ENCODE assay signal across 17 cellular contexts in genomic region chr1:193181526-193181925, GRCh38. TPM values are rescaled to one million over a fixed set of nuclear protein-coding genes. Genes with fewer than 3 reads are reported as not detected.
A peak's percentile ranks its signal among the peaks of the same experiment; 100 is the strongest.
DNase-seq lines count a peak whose midpoint lies in the region; ATAC-seq and TF ChIP-seq lines count a peak whose summit lies in the region.
"Had no signal": no experiment of that assay in that cellular context is flagged by ENCODE, and none has a peak within 500 bp of the region (broad histone marks: within the 10 kb centered on the region; RNA-seq: fewer than 3 reads in every experiment).

No MANE protein-coding gene starts in this region.

- peaks cover 15% of the 10 kb centered on the region for H3K4me1 ChIP-seq in rectal smooth muscle tissue (ENCODE audit: control insufficient read depth, insufficient read depth, low read length)
- peaks cover 0 to 32% of the 10 kb centered on the region in 2 donors for H3K4me1 ChIP-seq in left lung
- peaks cover 30% of the 10 kb centered on the region for H3K4me1 ChIP-seq in HAP-1

- intact Hi-C loops in left lung (cut with DNase I) = no loop called here
- intact Hi-C loops in CD4-positive, alpha-beta T cell (cut with DNase I, micrococcal nuclease) = loop anchor here in 1 of 2 experiments (10.0 kb wide), 2 partner anchors 863 to 983 kb away; no protein-coding TSS in a partner anchor

- CTCF ChIA-PET in CD4-positive, alpha-beta T cell (lab: Charles Lee) = interaction anchor here (1.0 kb wide), 1 partner anchor 9 kb away, joined by 4 read pairs; no protein-coding TSS in a partner anchor

- H3K27ac ChIP-seq in rectal smooth muscle tissue (ENCODE audit: low read depth, low read length) = peak overlapping the region; percentile 28
- H3K27ac ChIP-seq in left lung = no peak overlapping the region
- H3K27ac ChIP-seq in CD4-positive, alpha-beta T cell (ENCODE audit: low read depth, low read length) = no peak overlapping the region
- H3K27ac ChIP-seq: PC-9, SJSA1, uterus had no signal

- H3K27me3 ChIP-seq in rectal smooth muscle tissue (ENCODE audit: control insufficient read depth, insufficient read depth, low read length) (no peaks in the 10 kb centered on the region), left lung (no peaks in the 10 kb centered on the region), HAP-1 (ENCODE audit: low read depth) (no peaks in the 10 kb centered on the region)
- H3K27me3 ChIP-seq in CD4-positive, alpha-beta T cell (ENCODE audit: control insufficient read depth, insufficient read depth, low read length) = no peaks in the 10 kb centered on the region
- H3K27me3 ChIP-seq: right atrium auricular region, SJSA1, uterus had no signal

- no peak for TF ChIP-seq CTCF in left lung (IDR thresholded peaks at IDR 0.05)
- no peak for TF ChIP-seq CTCF in CD4-positive, alpha-beta T cell (IDR thresholded peaks at IDR 0.05)

- no peak overlapping the region for H3K9ac ChIP-seq in rectal smooth muscle tissue (ENCODE audit: low read length)

- DNase-seq in Caki2 (ENCODE audit: low read depth) = peak; percentile 45
- DNase-seq in kidney glomerular epithelial cell (lab: John Stamatoyannopoulos, UW) = peak; percentile 18
- no peak for DNase-seq in left lung
- DNase-seq in GOT3 (lab: John Stamatoyannopoulos, UW) = no peak
- DNase-seq in HAP-1 (ENCODE audit: low spot score in 2 of 2) = no peak
- DNase-seq in CD4-positive, alpha-beta T cell = no peak
- DNase-seq: Caco-2, foreskin melanocyte, NCI-H226, PC-9, T-helper 9 cell, uterus had no signal

- in situ Hi-C loops in Caki2 (cut with HindIII; ENCODE audit: low pct_unique_long_range_greater_than_20kb, low sequenced_read_pairs) (no loop called here), HAP-1 (cut with MboI; ENCODE audit: low sequenced_read_pairs) (no loop called here)

- H3K27me3 Mint-ChIP-seq in activated T-helper 17 cell treated with anti-CD3 and anti-CD28 coated beads, Interleukin-2, amount 50 U/mL, for 72 hours = no peaks in the 10 kb centered on the region
- H3K27me3 Mint-ChIP-seq in CD4-positive, alpha-beta T cell = no peaks in the 10 kb centered on the region

- H3K4me3 Mint-ChIP-seq in activated T-helper 17 cell treated with anti-CD3 and anti-CD28 coated beads, Interleukin-2, amount 50 U/mL, for 72 hours = peak overlapping the region; percentile 84
- H3K4me3 Mint-ChIP-seq in CD4-positive, alpha-beta T cell = no peak overlapping the region

- POLR2A ChIA-PET in CD4-positive, alpha-beta T cell (lab: Charles Lee) = no interaction called here

- H3K27ac Mint-ChIP-seq in activated T-helper 17 cell treated with anti-CD3 and anti-CD28 coated beads, Interleukin-2, amount 50 U/mL, for 72 hours = no peak overlapping the region
- H3K27ac Mint-ChIP-seq in CD4-positive, alpha-beta T cell = no peak overlapping the region

- H3K9me3 Mint-ChIP-seq in activated T-helper 17 cell treated with anti-CD3 and anti-CD28 coated beads, Interleukin-2, amount 50 U/mL, for 72 hours = peaks cover 4% of the 10 kb centered on the region
- no peaks in the 10 kb centered on the region for H3K9me3 Mint-ChIP-seq in CD4-positive, alpha-beta T cell

- H3K4me3 ChIP-seq in rectal smooth muscle tissue (ENCODE audit: low read length) (no peak overlapping the region), left lung (no peak overlapping the region), HAP-1 (no peak overlapping the region)
- H3K4me3 ChIP-seq: PC-9, SJSA1, uterus had no signal

- H3K36me3 Mint-ChIP-seq in activated T-helper 17 cell treated with anti-CD3 and anti-CD28 coated beads, Interleukin-2, amount 50 U/mL, for 72 hours (ENCODE audit: low read depth) = peaks cover 57% of the 10 kb centered on the region
- H3K36me3 Mint-ChIP-seq in CD4-positive, alpha-beta T cell (ENCODE audit: low read depth) = peaks cover 4% of the 10 kb centered on the region

- H3K4me1 Mint-ChIP-seq in activated T-helper 17 cell treated with anti-CD3 and anti-CD28 coated beads, Interleukin-2, amount 50 U/mL, for 72 hours = peaks cover 16% of the 10 kb centered on the region
- H3K4me1 Mint-ChIP-seq in CD4-positive, alpha-beta T cell (ENCODE audit: low read depth) = peaks cover 76% of the 10 kb centered on the region

- no peak for ATAC-seq in activated T-helper 17 cell treated with anti-CD3 and anti-CD28 coated beads, Interleukin-2, amount 50 U/mL, for 72 hours (replicated peaks)
- ATAC-seq in left lung = no peak
- no peak for ATAC-seq in CD4-positive, alpha-beta T cell (ENCODE audit: poor library complexity)
- ATAC-seq: HepG2 had no signal

- H3K9me3 ChIP-seq in left lung (no peaks in the 10 kb centered on the region), HAP-1 (no peaks in the 10 kb centered on the region)
- H3K9me3 ChIP-seq in CD4-positive, alpha-beta T cell (ENCODE audit: control insufficient read depth, low read length) = no peaks in the 10 kb centered on the region
- H3K9me3 ChIP-seq: Caco-2, right atrium auricular region, SJSA1, uterus had no signal

- H3K36me3 ChIP-seq in rectal smooth muscle tissue (ENCODE audit: control insufficient read depth, insufficient read depth, low read length) = no peaks in the 10 kb centered on the region
- H3K36me3 ChIP-seq in left lung = no peaks in the 10 kb centered on the region
- no peaks in the 10 kb centered on the region for H3K36me3 ChIP-seq in HAP-1 (replicated peaks)
- H3K36me3 ChIP-seq: right atrium auricular region, SJSA1, uterus had no signal

RNA-seq across cellular contexts. Expression of gene B3GALT2, which starts 4.9 kb away (rescaled TPM):
- not detected in 2 replicates for total RNA-seq in Caki2 (2014; rRNA removed; shearing (Covaris generic); ENCODE audit: low replicate concordance)
- 1 to 10 TPM; 1.4 to 1.8 TPM for total RNA-seq in activated T-helper 17 cell treated with anti-CD3 and anti-CD28 coated beads, Interleukin-2, amount 50 U/mL, for 72 hours
- total RNA-seq in left lung = 1 to 10 TPM; 1.9 to 5.1 TPM
- under 1 TPM; 0.22 to 0.25 TPM for total RNA-seq in CD4-positive, alpha-beta T cell
- total RNA-seq: Caco-2, HepG2, PC-9 had no signal

RNA-seq across cellular contexts. Expression of gene CDC73, which starts 59.7 kb away (rescaled TPM):
- total RNA-seq in Caki2 (2014; rRNA removed; shearing (Covaris generic); ENCODE audit: low replicate concordance) = 10.3 and 17.1 TPM in 2 replicates
- total RNA-seq in activated T-helper 17 cell treated with anti-CD3 and anti-CD28 coated beads, Interleukin-2, amount 50 U/mL, for 72 hours = 10 to 100 TPM; 62.7 to 66.0 TPM
- total RNA-seq in left lung = 10 to 100 TPM; 48.1 to 56.4 TPM
- total RNA-seq in CD4-positive, alpha-beta T cell = 10 to 100 TPM; 65.4 to 66.5 TPM

Comparison
In these comparisons a context has a peak if more than half of its experiments do, and no peak if none do; other contexts are left out.
1. DNase-seq: peak in Caki2 (single experiment) and kidney glomerular epithelial cell (single experiment); none in left lung (0 of 2), GOT3 (single experiment), HAP-1 (0 of 2) and CD4-positive, alpha-beta T cell (0 of 10).